7 cellular contexts compared by ENCODE assay signal in the genomic region with DNA sequence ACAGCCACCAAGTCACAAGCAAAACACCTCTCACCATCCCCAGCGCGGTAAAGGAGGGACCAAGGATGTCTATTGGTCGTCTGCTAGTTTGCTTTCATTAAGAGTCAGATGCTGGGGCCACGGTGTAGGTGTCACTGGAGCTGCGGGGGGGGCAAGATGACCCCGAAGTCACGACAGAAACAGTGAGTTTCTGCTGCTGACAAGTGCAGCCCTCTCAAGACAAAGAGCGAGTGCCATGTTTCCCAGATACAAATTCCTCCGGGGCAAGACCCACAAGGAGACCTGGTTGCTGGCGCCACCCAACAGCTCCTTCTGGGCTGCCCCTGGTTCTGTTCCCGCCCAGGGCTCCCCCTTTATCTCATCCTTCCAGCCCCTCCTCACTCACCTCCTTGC. TPM values are rescaled to one million over a fixed set of nuclear protein-coding genes. Genes with fewer than 3 reads are reported as not detected.
A peak's percentile ranks its signal among the peaks of the same experiment; 100 is the strongest.
DNase-seq lines count a peak whose midpoint lies in the region; ATAC-seq, FAIRE-seq and TF ChIP-seq lines count a peak whose summit lies in the region.

No MANE protein-coding gene starts in this region.

- BruUV-seq in HepG2 (replicated peaks; lab: Mats Ljungman, UMichigan) = no TSS peak

- TF ChIP-seq EP300 in SK-N-SH (IDR thresholded peaks at IDR 0.05; ENCODE audit: borderline replicate concordance in 1 of 2, low read depth in 1 of 2, low read length in 1 of 2) = no peak
- TF ChIP-seq EP300 in HepG2 (IDR thresholded peaks at IDR 0.05; ENCODE audit: low read depth in 2 of 2, low read length in 2 of 2) = no peak
- TF ChIP-seq EP300 in HepG2 (CRISPR knock-in tag; IDR thresholded peaks at IDR 0.05; ENCODE audit: borderline replicate concordance) = no peak

- intact Hi-C loops in HepG2 (cut with micrococcal nuclease; ENCODE audit: unreplicated experiment) = loop anchor here (5.0 kb wide), 1 partner anchor 62 kb away; no protein-coding TSS in a partner anchor

- 2% methylated on average over 9 of the region's 11 CpGs for WGBS in SK-N-SH (ENCODE audit: low lambda C conversion rate)
- 0% methylated on average over 7 of the region's 11 CpGs for WGBS in HepG2 (ENCODE audit: low lambda C conversion rate)

- TF ChIP-seq CTCF in SK-N-SH (IDR thresholded peaks at IDR 0.05) (no peak), cardiac fibroblast (IDR thresholded peaks at IDR 0.05; ENCODE audit: low read depth, low read length) (no peak), HepG2 (CRISPR knock-in tag; IDR thresholded peaks at IDR 0.05) (no peak)

- peaks cover 53% of the 10 kb centered on the region for H3K79me2 ChIP-seq in SK-N-SH (ENCODE audit: insufficient read depth)
- peaks cover 28% of the 10 kb centered on the region for H3K79me2 ChIP-seq in HepG2 (ENCODE audit: insufficient read depth, low read length)

- H3K9ac ChIP-seq in SK-N-SH (peak overlapping the region; percentile 94), HepG2 (ENCODE audit: insufficient read depth, low read depth, low read length) (peak overlapping the region; percentile 96)

- FAIRE-seq in HepG2 (lab: Jason Lieb, UNC) = no peak

- H3K4me2 ChIP-seq in SK-N-SH (peak overlapping the region; percentile 97), HepG2 (ENCODE audit: low read depth, low read length) (peak overlapping the region; percentile 82)

- CTCF ChIA-PET in SK-N-SH (lab: Yijun Ruan, JAX) = interaction anchor here (0.8 to 9.7 kb wide), 19 partner anchors 9 to 230 kb away, joined by 3 to 74 read pairs (median 4); a partner anchor contains a TSS
- CTCF ChIA-PET in HepG2 (lab: Yijun Ruan, JAX; ENCODE audit: low intra/inter-chr PET ratio, low total read pairs) = interaction anchor here (1.0 kb wide), 1 partner anchor 108 kb away, joined by 3 read pairs; no protein-coding TSS in a partner anchor

- POLR2A ChIA-PET in SK-N-SH (lab: Yijun Ruan, JAX) (interaction anchor here (0.7 to 1.0 kb wide), 3 partner anchors 105 to 122 kb away, joined by 3 to 5 read pairs (median 3); a partner anchor contains a TSS), HepG2 (lab: Yijun Ruan, JAX) (interaction anchor here (0.5 to 2.3 kb wide), 9 partner anchors 12 to 299 kb away, joined by 3 to 12 read pairs (median 6); a partner anchor contains a TSS)

- in situ Hi-C loops in HepG2 (cut with HindIII; ENCODE audit: extremely low pct_ligation_motif_present, low pct_unique_long_range_greater_than_20kb) = no loop called here

- ATAC-seq in GM18505 (IDR thresholded peaks at IDR 0.05; ENCODE audit: unreplicated experiment) (peak; percentile 19), HG03060 (IDR thresholded peaks at IDR 0.05; ENCODE audit: low read depth, unreplicated experiment) (peak; percentile 10), HepG2 (peak; percentile 33)

- H3K4me1 ChIP-seq in SK-N-SH (ENCODE audit: control insufficient read depth in 1 of 2, insufficient read depth in 2 of 2, low read depth in 1 of 2, low read length in 1 of 2) (peaks cover 3 to 9% of the 10 kb centered on the region in 2 experiments; a peak in 3 of 4 replicates), HepG2 (ENCODE audit: insufficient read depth, low read length) (peaks cover 44% of the 10 kb centered on the region)

- H2AFZ ChIP-seq in SK-N-SH (ENCODE audit: low read depth) (peak overlapping the region; percentile 89; the same call in 1 of the 2 replicates), HepG2 (ENCODE audit: low read length) (no peak overlapping the region)

- H4K20me1 ChIP-seq in SK-N-SH (ENCODE audit: insufficient read depth) = peaks cover 26% of the 10 kb centered on the region
- H4K20me1 ChIP-seq in HepG2 (ENCODE audit: insufficient read depth, low read length) = peaks cover 3% of the 10 kb centered on the region; the same call in 1 of the 2 replicates

- TF ChIP-seq RAD21 in SK-N-SH (IDR thresholded peaks at IDR 0.05; ENCODE audit: low read length) = no peak
- no peak for TF ChIP-seq RAD21 in HepG2 (CRISPR knock-in tag; IDR thresholded peaks at IDR 0.05)

- peaks cover 18 to 23% of the 10 kb centered on the region in 2 experiments for H3K36me3 ChIP-seq in SK-N-SH (replicated peaks in 1 of 2; ENCODE audit: control insufficient read depth in 1 of 2, insufficient read depth in 2 of 2, low read length in 1 of 2)
- peaks cover 2 to 25% of the 10 kb centered on the region in 2 experiments; a peak in 3 of 5 replicates for H3K36me3 ChIP-seq in HepG2 (replicated peaks in 1 of 2; ENCODE audit: control insufficient read depth in 1 of 2, insufficient read depth in 2 of 2, low read length in 2 of 2)

- TF ChIP-seq POLR2A in GM18505 (IDR thresholded peaks at IDR 0.05; ENCODE audit: borderline replicate concordance, extremely low read depth, insufficient read depth, insufficient read length) = no peak
- TF ChIP-seq POLR2A in HepG2 (IDR thresholded peaks at IDR 0.05; ENCODE audit: insufficient read depth in 1 of 2, low read depth in 2 of 2, low read length in 2 of 2) = no peak

- no peaks in the 10 kb centered on the region for H3F3A ChIP-seq in SK-N-SH (replicated peaks; ENCODE audit: insufficient read depth)

- DNase-seq in SK-N-SH (no peak), cardiac fibroblast (ENCODE audit: low read depth in 2 of 2) (peak in 1 of 2 donors; percentile 31), HepG2 (ENCODE audit: low spot score) (no peak), NCI-H446 (lab: John Stamatoyannopoulos, UW) (no peak)
- peak; percentile 22 to 36 for DNase-seq in stimulated activated CD4-positive, alpha-beta T cell treated with anti-CD3 and anti-CD28 coated beads, Interleukin-4, amount 100 ng/mL, for 48 hours (ENCODE audit: low read depth in 2 of 2)

- no peaks in the 10 kb centered on the region for H3K9me3 ChIP-seq in SK-N-SH
- H3K9me3 ChIP-seq in HepG2 (ENCODE audit: low read length) = no peaks in the 10 kb centered on the region

- H3K9me2 ChIP-seq in SK-N-SH = no peaks in the 10 kb centered on the region

- no peaks in the 10 kb centered on the region for H3K27me3 ChIP-seq in SK-N-SH (ENCODE audit: insufficient read depth)
- H3K27me3 ChIP-seq in HepG2 (ENCODE audit: control insufficient read depth in 1 of 2, insufficient read depth in 2 of 2, low read length in 2 of 2) = no peaks in the 10 kb centered on the region; a peak in 1 of 5 replicates

- H3K4me3 ChIP-seq in SK-N-SH (ENCODE audit: low read depth in 2 of 2, low read length in 1 of 2) (peak overlapping the region; percentile 85 to 96), cardiac fibroblast (replicated peaks in 1 of 2; ENCODE audit: low read depth in 2 of 2, low read length in 2 of 2) (peak overlapping the region; percentile 92 to 99), HepG2 (replicated peaks in 1 of 3; ENCODE audit: insufficient read depth in 1 of 3, low read depth in 2 of 3, low read length in 3 of 3) (peak overlapping the region; percentile 97 to 98 (median 98))

- peak overlapping the region; percentile 83 to 89; a peak in 3 of 4 replicates for H3K27ac ChIP-seq in SK-N-SH (ENCODE audit: low read depth in 2 of 2, low read length in 1 of 2)
- peak overlapping the region; percentile 80 for H3K27ac ChIP-seq in HepG2 (ENCODE audit: extremely low read length, insufficient read depth, low read length)

RNA-seq across cellular contexts. Expression of a gene that starts 0.7 kb away (rescaled TPM):
- polyA plus RNA-seq in SK-N-SH (2012; rRNA removed) (6.5 and 9.5 TPM in 2 replicates), HepG2 (2011; rRNA removed) (16.6 and 19.5 TPM in 2 replicates)
- 7.4 and 9.4 TPM in 2 replicates for polyA plus RNA-seq in SK-N-SH (2012; cell fraction: cytosol; rRNA removed)
- 16.2 and 29.3 TPM in 2 replicates for polyA plus RNA-seq in SK-N-SH (2012; cell fraction: nucleus; rRNA removed)
- total RNA-seq in HepG2 (2016; rRNA removed; fragmentation: Illumina TruSeq; extraction: Trizol) = 20.6 and 24.8 TPM in 2 replicates
- 3.9 and 4.8 TPM in 2 replicates for total RNA-seq in HepG2 (2016; cell fraction: cytosol; rRNA removed; fragmentation: Illumina TruSeq; extraction: Trizol; ENCODE audit: low read depth)
- total RNA-seq in HepG2 (2016; cell fraction: insoluble cytoplasmic fraction; rRNA removed; fragmentation: Illumina TruSeq; extraction: Trizol) = 21.8 and 23.5 TPM in 2 replicates
- total RNA-seq in HepG2 (2016; cell fraction: membrane; rRNA removed; fragmentation: Illumina TruSeq; extraction: Trizol) = 7.8 and 9.5 TPM in 2 replicates
- 30.1 and 35.2 TPM in 2 replicates for total RNA-seq in HepG2 (2016; cell fraction: nucleus; rRNA removed; fragmentation: Illumina TruSeq; extraction: Trizol)
- polyA plus RNA-seq in HepG2 (2011; cell fraction: cytosol; rRNA removed) = 4.6 and 5.5 TPM in 2 replicates
- 27.4 and 36.6 TPM in 2 replicates for polyA plus RNA-seq in HepG2 (2011; cell fraction: nucleus; rRNA removed)
- 22.5 and 26.0 TPM in 2 replicates for polyA plus RNA-seq in HepG2 (2012)
- 1.2 and 1.9 TPM in 2 replicates for polyA plus RNA-seq in HepG2 (2016; cell fraction: cytosol; fragmentation: Illumina TruSeq; extraction: Trizol; ENCODE audit: low read depth)
- 22.8 and 23.0 TPM in 2 replicates for polyA plus RNA-seq in HepG2 (2016; cell fraction: insoluble cytoplasmic fraction; fragmentation: Illumina TruSeq; extraction: Trizol; ENCODE audit: low read depth)
- polyA plus RNA-seq in HepG2 (2016; cell fraction: membrane; fragmentation: Illumina TruSeq; extraction: Trizol; ENCODE audit: low read depth) = 4.1 and 4.3 TPM in 2 replicates
- 77.0 and 80.1 TPM in 2 replicates for polyA plus RNA-seq in HepG2 (2016; cell fraction: nucleus; fragmentation: Illumina TruSeq; extraction: Trizol; ENCODE audit: insufficient read depth, low read depth)
- 8.7 and 10.7 TPM in 2 replicates for polyA minus RNA-seq in HepG2 (2011; rRNA and poly(A)+ RNA removed; ENCODE audit: low replicate concordance)
- 3.4 and 5.1 TPM in 2 replicates for polyA minus RNA-seq in HepG2 (2011; cell fraction: cytosol; rRNA and poly(A)+ RNA removed)
- 42.4 and 49.2 TPM in 2 replicates for polyA minus RNA-seq in HepG2 (2011; cell fraction: nucleus; rRNA and poly(A)+ RNA removed)

RNA-seq across cellular contexts. Expression of a gene that starts 44.4 kb away (rescaled TPM):
- 56.7 and 73.4 TPM in 2 replicates for polyA plus RNA-seq in SK-N-SH (2012; rRNA removed)
- polyA plus RNA-seq in SK-N-SH (2012; cell fraction: cytosol; rRNA removed) = 72.1 and 78.3 TPM in 2 replicates
- 32.0 and 33.4 TPM in 2 replicates for polyA plus RNA-seq in SK-N-SH (2012; cell fraction: nucleus; rRNA removed)
- 49.0 and 56.3 TPM in 2 replicates for total RNA-seq in HepG2 (2016; rRNA removed; fragmentation: Illumina TruSeq; extraction: Trizol)
- total RNA-seq in HepG2 (2016; cell fraction: cytosol; rRNA removed; fragmentation: Illumina TruSeq; extraction: Trizol; ENCODE audit: low read depth) = 99.2 and 118 TPM in 2 replicates
- 54.9 and 56.5 TPM in 2 replicates for total RNA-seq in HepG2 (2016; cell fraction: insoluble cytoplasmic fraction; rRNA removed; fragmentation: Illumina TruSeq; extraction: Trizol)
- 121 and 124 TPM in 2 replicates for total RNA-seq in HepG2 (2016; cell fraction: membrane; rRNA removed; fragmentation: Illumina TruSeq; extraction: Trizol)
- total RNA-seq in HepG2 (2016; cell fraction: nucleus; rRNA removed; fragmentation: Illumina TruSeq; extraction: Trizol) = 18.5 and 22.4 TPM in 2 replicates
- polyA plus RNA-seq in HepG2 (2011; rRNA removed) = 38.2 and 42.3 TPM in 2 replicates
- 28.2 and 31.0 TPM in 2 replicates for polyA plus RNA-seq in HepG2 (2011; cell fraction: cytosol; rRNA removed)
- polyA plus RNA-seq in HepG2 (2011; cell fraction: nucleus; rRNA removed) = 13.3 and 15.2 TPM in 2 replicates
- 19.1 and 24.6 TPM in 2 replicates for polyA plus RNA-seq in HepG2 (2012)
- polyA plus RNA-seq in HepG2 (2016; cell fraction: cytosol; fragmentation: Illumina TruSeq; extraction: Trizol; ENCODE audit: low read depth) = 110 and 139 TPM in 2 replicates
- polyA plus RNA-seq in HepG2 (2016; cell fraction: insoluble cytoplasmic fraction; fragmentation: Illumina TruSeq; extraction: Trizol; ENCODE audit: low read depth) = 46.7 and 46.9 TPM in 2 replicates
- 90.3 and 104 TPM in 2 replicates for polyA plus RNA-seq in HepG2 (2016; cell fraction: membrane; fragmentation: Illumina TruSeq; extraction: Trizol; ENCODE audit: low read depth)
- 36.8 and 38.1 TPM in 2 replicates for polyA plus RNA-seq in HepG2 (2016; cell fraction: nucleus; fragmentation: Illumina TruSeq; extraction: Trizol; ENCODE audit: insufficient read depth, low read depth)
- polyA minus RNA-seq in HepG2 (2011; rRNA and poly(A)+ RNA removed; ENCODE audit: low replicate concordance) = 7.6 and 11.0 TPM in 2 replicates
- polyA minus RNA-seq in HepG2 (2011; cell fraction: cytosol; rRNA and poly(A)+ RNA removed) = 2.8 and 3.8 TPM in 2 replicates
- polyA minus RNA-seq in HepG2 (2011; cell fraction: nucleus; rRNA and poly(A)+ RNA removed) = 11.7 and 12.6 TPM in 2 replicates

RNA-seq across cellular contexts. Expression of a gene that starts 47.5 kb away (rescaled TPM):
- polyA plus RNA-seq in SK-N-SH (2012; rRNA removed) (6.8 and 8.1 TPM in 2 replicates), HepG2 (2011; rRNA removed) (1.6 and 2.1 TPM in 2 replicates)
- polyA plus RNA-seq in SK-N-SH (2012; cell fraction: cytosol; rRNA removed) = 2.9 and 4.5 TPM in 2 replicates
- polyA plus RNA-seq in SK-N-SH (2012; cell fraction: nucleus; rRNA removed) = 21.8 and 22.5 TPM in 2 replicates
- total RNA-seq in HepG2 (2016; rRNA removed; fragmentation: Illumina TruSeq; extraction: Trizol) = 0.83 and 1.5 TPM in 2 replicates
- total RNA-seq in HepG2 (2016; cell fraction: cytosol; rRNA removed; fragmentation: Illumina TruSeq; extraction: Trizol; ENCODE audit: low read depth) = 0.09 and 0.20 TPM in 2 replicates
- total RNA-seq in HepG2 (2016; cell fraction: insoluble cytoplasmic fraction; rRNA removed; fragmentation: Illumina TruSeq; extraction: Trizol) = 0.85 and 1.3 TPM in 2 replicates
- 0.62 and 0.65 TPM in 2 replicates for total RNA-seq in HepG2 (2016; cell fraction: membrane; rRNA removed; fragmentation: Illumina TruSeq; extraction: Trizol)
- 1.3 and 1.8 TPM in 2 replicates for total RNA-seq in HepG2 (2016; cell fraction: nucleus; rRNA removed; fragmentation: Illumina TruSeq; extraction: Trizol)
- 1.1 TPM in 2 replicates for polyA plus RNA-seq in HepG2 (2011; cell fraction: cytosol; rRNA removed)
- polyA plus RNA-seq in HepG2 (2011; cell fraction: nucleus; rRNA removed) = 6.4 and 7.0 TPM in 2 replicates
- polyA plus RNA-seq in HepG2 (2012) = 1.1 and 1.4 TPM in 2 replicates
- polyA plus RNA-seq in HepG2 (2016; cell fraction: cytosol; fragmentation: Illumina TruSeq; extraction: Trizol; ENCODE audit: low read depth) = 0.11 and 0.17 TPM in 2 replicates
- 0.91 and 0.97 TPM in 2 replicates for polyA plus RNA-seq in HepG2 (2016; cell fraction: insoluble cytoplasmic fraction; fragmentation: Illumina TruSeq; extraction: Trizol; ENCODE audit: low read depth)
- 0.35 and 0.49 TPM in 2 replicates for polyA plus RNA-seq in HepG2 (2016; cell fraction: membrane; fragmentation: Illumina TruSeq; extraction: Trizol; ENCODE audit: low read depth)
- polyA plus RNA-seq in HepG2 (2016; cell fraction: nucleus; fragmentation: Illumina TruSeq; extraction: Trizol; ENCODE audit: insufficient read depth, low read depth) = 3.4 and 4.1 TPM in 2 replicates
- polyA minus RNA-seq in HepG2 (2011; rRNA and poly(A)+ RNA removed; ENCODE audit: low replicate concordance) = 2.5 and 40.0 TPM in 2 replicates
- 0.20 and 0.62 TPM in 2 replicates for polyA minus RNA-seq in HepG2 (2011; cell fraction: cytosol; rRNA and poly(A)+ RNA removed)
- 1.5 and 2.2 TPM in 2 replicates for polyA minus RNA-seq in HepG2 (2011; cell fraction: nucleus; rRNA and poly(A)+ RNA removed)

Comparison
In these comparisons a context has a peak if more than half of its experiments do, and no peak if none do; other contexts are left out.
1. DNase-seq: peak in stimulated activated CD4-positive, alpha-beta T cell treated with anti-CD3 and anti-CD28 coated beads, Interleukin-4, amount 100 ng/mL, for 48 hours (2 of 2); none in SK-N-SH (single experiment), HepG2 (single experiment) and NCI-H446 (0 of 2).
2. Peak in every context shown above with its lines, with median percentiles within 50 percentile points of each other: ATAC-seq and H3K4me3 ChIP-seq.